In the genomic region with DNA sequence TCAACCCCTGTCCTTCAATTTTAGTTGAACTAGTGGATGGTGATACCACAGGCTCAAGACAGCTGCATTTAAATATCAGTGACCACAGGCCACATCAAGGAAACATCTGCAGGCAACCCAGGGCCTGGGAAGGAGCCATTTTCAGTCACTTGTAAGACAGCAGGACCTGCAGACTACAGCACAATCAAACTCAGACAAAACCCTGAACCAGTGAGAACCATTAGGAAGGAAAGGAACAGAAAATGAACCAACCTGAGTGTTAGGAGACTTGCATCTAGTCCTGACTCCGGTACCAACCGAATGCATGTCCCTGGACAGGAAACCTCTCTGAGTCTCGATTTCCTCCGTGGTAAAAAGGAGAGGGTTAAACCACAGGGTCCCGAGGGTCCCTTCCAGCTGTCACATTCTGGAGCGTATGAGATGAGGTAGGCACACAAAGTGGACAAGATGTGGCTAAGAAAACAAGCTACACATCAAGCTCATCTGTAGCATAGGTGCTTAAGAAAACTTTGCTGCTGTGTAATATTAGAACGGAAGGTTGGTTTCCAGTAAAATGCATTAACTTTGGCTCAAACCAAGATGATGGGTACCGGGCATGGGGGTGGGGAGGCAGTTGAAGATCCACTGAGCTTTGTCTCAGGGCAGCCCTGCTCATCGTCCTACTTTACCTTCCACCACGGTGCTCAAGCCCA, we compare ENCODE assay signal across 8 cellular contexts. TPM values are rescaled to one million over a fixed set of nuclear protein-coding genes. Genes with fewer than 3 reads are reported as not detected.
DNase-seq lines count a peak whose midpoint lies in the region; ATAC-seq, FAIRE-seq and TF ChIP-seq lines count a peak whose summit lies in the region.

No MANE protein-coding gene starts in this region.

- H3K9me2 ChIP-seq in SK-N-SH, result no peaks in the 10 kb centered on the region

- in situ Hi-C loops in astrocyte of the spinal cord (cut with HindIII; ENCODE audit: low sequenced_read_pairs) (no loop called here), transverse colon (cut with MboI; ENCODE audit: low pct_ligation_motif_present in 1 of 4, low pct_unique_long_range_greater_than_20kb in 1 of 4, low sequenced_read_pairs in 3 of 4) (loop anchor here in 1 of 4 donors (25.0 kb wide), 1 partner anchor 328 kb away; no protein-coding TSS in a partner anchor)

- H2AFZ ChIP-seq in SK-N-SH (ENCODE audit: low read depth), result peak overlapping the region; percentile 69; the same call in 1 of the 2 replicates

- H3K4me3 Mint-ChIP-seq in mesothelial cell of epicardium, result peak overlapping the region; percentile 67

- H3K79me2 ChIP-seq in SK-N-SH (ENCODE audit: insufficient read depth), result peaks cover 34% of the 10 kb centered on the region

- no peak for ATAC-seq in SK-N-SH treated with all-trans-retinoic acid at 6 μM for 48 hours
- ATAC-seq in HG02642 (IDR thresholded peaks at IDR 0.05; ENCODE audit: poor library complexity, unreplicated experiment), result peak; percentile 35

- TF ChIP-seq EP300 in SK-N-SH (IDR thresholded peaks at IDR 0.05; ENCODE audit: borderline replicate concordance in 1 of 2, low read depth in 1 of 2, low read length in 1 of 2) (no peak), transverse colon (IDR thresholded peaks at IDR 0.05; ENCODE audit: low read depth) (no peak)

- peaks cover 15 to 24% of the 10 kb centered on the region in 2 experiments; a peak in 3 of 4 replicates for H3K4me1 ChIP-seq in SK-N-SH (ENCODE audit: control insufficient read depth in 1 of 2, insufficient read depth in 2 of 2, low read depth in 1 of 2, low read length in 1 of 2)
- peaks cover 16% of the 10 kb centered on the region for H3K4me1 ChIP-seq in NT2/D1 (ENCODE audit: insufficient read depth, insufficient read length)
- peaks cover 28 to 45% (median 42%) of the 10 kb centered on the region in 4 donors for H3K4me1 ChIP-seq in transverse colon

- H3K9me3 ChIP-seq in SK-N-SH (no peaks in the 10 kb centered on the region), NT2/D1 (ENCODE audit: insufficient read depth, low read length) (no peaks in the 10 kb centered on the region), transverse colon (no peaks in the 10 kb centered on the region)

- H3K27ac Mint-ChIP-seq in mesothelial cell of epicardium, result peak overlapping the region; percentile 78

- intact Hi-C loops in transverse colon (cut with DNase I; ENCODE audit: low total_unique reads), result loop anchor here (5.0 kb wide), 1 partner anchor 153 kb away; a partner anchor contains a TSS

- POLR2A ChIA-PET in SK-N-SH (lab: Yijun Ruan, JAX), result interaction anchor here (0.6 to 1.9 kb wide), 2 partner anchors 10 to 204 kb away, joined by 3 to 8 read pairs; no protein-coding TSS in a partner anchor

- peaks cover 48% of the 10 kb centered on the region for H3K4me1 Mint-ChIP-seq in mesothelial cell of epicardium

- H3K36me3 ChIP-seq in SK-N-SH (replicated peaks in 1 of 2; ENCODE audit: control insufficient read depth in 1 of 2, insufficient read depth in 2 of 2, low read length in 1 of 2), result peaks cover 18 to 20% of the 10 kb centered on the region in 2 experiments
- peaks cover 19% of the 10 kb centered on the region for H3K36me3 ChIP-seq in NT2/D1 (ENCODE audit: insufficient read depth, insufficient read length, low read length)
- H3K36me3 ChIP-seq in transverse colon, result peaks cover 0 to 8% (median 3%) of the 10 kb centered on the region in 4 donors

- TF ChIP-seq CTCF in SK-N-SH (IDR thresholded peaks at IDR 0.05) (no peak), astrocyte of the spinal cord (IDR thresholded peaks at IDR 0.05; ENCODE audit: low read depth, low read length) (no peak), mesothelial cell of epicardium (IDR thresholded peaks at IDR 0.05; ENCODE audit: unreplicated experiment) (no peak), transverse colon (IDR thresholded peaks at IDR 0.05) (no peak), D721Med (IDR thresholded peaks at IDR 0.05; ENCODE audit: insufficient read depth, missing control alignments) (no peak)

- 82% methylated on average over 10 of the region's 10 CpGs for WGBS in SK-N-SH (ENCODE audit: low lambda C conversion rate)
- WGBS in transverse colon (ENCODE audit: low coverage in 1 of 2), 2 donors, result 15 to 18% methylated on average over 2 to 10 of the region's 10 CpGs

- no peaks in the 10 kb centered on the region for H3K27me3 ChIP-seq in SK-N-SH (ENCODE audit: insufficient read depth)
- H3K27me3 ChIP-seq in NT2/D1 (ENCODE audit: insufficient read depth, insufficient read length), result peaks cover 16% of the 10 kb centered on the region
- no peaks in the 10 kb centered on the region for H3K27me3 ChIP-seq in transverse colon

- H3K36me3 Mint-ChIP-seq in mesothelial cell of epicardium, result peaks cover 4% of the 10 kb centered on the region

- no peaks in the 10 kb centered on the region for H3K27me3 Mint-ChIP-seq in mesothelial cell of epicardium (ENCODE audit: low read depth)

- H4K20me1 ChIP-seq in SK-N-SH (ENCODE audit: insufficient read depth), result peaks cover 11% of the 10 kb centered on the region; the same call in 1 of the 2 replicates

- peaks cover 9% of the 10 kb centered on the region for H3F3A ChIP-seq in SK-N-SH (replicated peaks; ENCODE audit: insufficient read depth)

- TF ChIP-seq RAD21 in SK-N-SH (IDR thresholded peaks at IDR 0.05; ENCODE audit: low read length), result no peak

- H3K9me3 Mint-ChIP-seq in mesothelial cell of epicardium, result no peaks in the 10 kb centered on the region

- H3K27ac ChIP-seq in SK-N-SH (ENCODE audit: low read depth in 2 of 2, low read length in 1 of 2), result peak overlapping the region; percentile 94 to 98; a peak in 3 of 4 replicates
- peak overlapping the region; percentile 99 to 100 (median 100) for H3K27ac ChIP-seq in transverse colon

- peak; percentile 40 for TF ChIP-seq POLR2A in transverse colon (IDR thresholded peaks at IDR 0.05)

- CTCF ChIA-PET in SK-N-SH (lab: Yijun Ruan, JAX), result interaction anchor here (0.6 to 2.4 kb wide), 8 partner anchors 8 to 339 kb away, joined by 3 to 15 read pairs (median 4); no protein-coding TSS in a partner anchor

- H3K4me3 ChIP-seq in SK-N-SH (ENCODE audit: low read depth in 2 of 2, low read length in 1 of 2) (no peak overlapping the region), NT2/D1 (ENCODE audit: insufficient read length, low read depth) (peak overlapping the region; percentile 95), astrocyte of the spinal cord (ENCODE audit: low read depth, low read length) (no peak overlapping the region), transverse colon (peak overlapping the region in 2 of 4 donors; percentile 92 to 99)

- FAIRE-seq in D721Med (lab: Jason Lieb, UNC), result no peak

- H3K9ac ChIP-seq in SK-N-SH, result no peak overlapping the region
- H3K9ac ChIP-seq in NT2/D1 (ENCODE audit: insufficient read length, low read depth), result peak overlapping the region; percentile 99

- H3K4me2 ChIP-seq in SK-N-SH, result peak overlapping the region; percentile 99; the same call in 1 of the 2 replicates

- DNase-seq in SK-N-SH (no peak), NT2/D1 (ENCODE audit: low read depth, low spot score) (no peak), astrocyte of the spinal cord (ENCODE audit: low read depth, low spot score) (peak; percentile 34), mesothelial cell of epicardium (ENCODE audit: low spot score in 2 of 2, unreplicated experiment in 2 of 2) (no peak), transverse colon (peak; percentile 62), D721Med (ENCODE audit: insufficient read length, low spot score) (no peak)

TF ChIP-seq in SK-N-SH, 30 proteins besides CTCF, POLR2A, EP300 and RAD21:
- TF ChIP-seq SMC3 (IDR thresholded peaks at IDR 0.05; ENCODE audit: low read depth, low read length) (no peak), RCOR1 (IDR thresholded peaks at IDR 0.05; ENCODE audit: low read length) (no peak)

TF ChIP-seq in SK-N-SH treated with all-trans-retinoic acid at 6 μM for 48 hours, 23 proteins besides CTCF, POLR2A, EP300 and RAD21 (continues in another document):
- TF ChIP-seq ZC3H10 (CRISPR knock-in tag; IDR thresholded peaks at IDR 0.05), result no peak
- no peak for TF ChIP-seq PPARA (CRISPR knock-in tag; IDR thresholded peaks at IDR 0.05; ENCODE audit: borderline replicate concordance)
- no peak for TF ChIP-seq SNAI2 (CRISPR knock-in tag; IDR thresholded peaks at IDR 0.05)
- no peak for TF ChIP-seq TOX (CRISPR knock-in tag; IDR thresholded peaks at IDR 0.05; ENCODE audit: borderline replicate concordance)
- TF ChIP-seq, protein P1, sequence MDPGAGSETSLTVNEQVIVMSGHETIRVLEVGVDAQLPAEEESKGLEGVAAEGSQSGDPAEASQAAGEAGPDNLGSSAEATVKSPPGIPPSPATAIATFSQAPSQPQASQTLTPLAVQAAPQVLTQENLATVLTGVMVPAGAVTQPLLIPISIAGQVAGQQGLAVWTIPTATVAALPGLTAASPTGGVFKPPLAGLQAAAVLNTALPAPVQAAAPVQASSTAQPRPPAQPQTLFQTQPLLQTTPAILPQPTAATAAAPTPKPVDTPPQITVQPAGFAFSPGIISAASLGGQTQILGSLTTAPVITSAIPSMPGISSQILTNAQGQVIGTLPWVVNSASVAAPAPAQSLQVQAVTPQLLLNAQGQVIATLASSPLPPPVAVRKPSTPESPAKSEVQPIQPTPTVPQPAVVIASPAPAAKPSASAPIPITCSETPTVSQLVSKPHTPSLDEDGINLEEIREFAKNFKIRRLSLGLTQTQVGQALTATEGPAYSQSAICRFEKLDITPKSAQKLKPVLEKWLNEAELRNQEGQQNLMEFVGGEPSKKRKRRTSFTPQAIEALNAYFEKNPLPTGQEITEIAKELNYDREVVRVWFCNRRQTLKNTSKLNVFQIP (CRISPR knock-in tag; IDR thresholded peaks at IDR 0.05; ENCODE audit: borderline replicate concordance, low read depth), result no peak
- no peak for TF ChIP-seq BACH2 (CRISPR knock-in tag; IDR thresholded peaks at IDR 0.05; ENCODE audit: borderline replicate concordance)

RNA-seq across cellular contexts. Expression of a gene that starts 1.6 kb away (rescaled TPM):
- polyA plus RNA-seq in SK-N-SH (2012; rRNA removed), result 6.8 and 9.2 TPM in 2 replicates
- 6.9 and 8.8 TPM in 2 replicates for polyA plus RNA-seq in SK-N-SH (2012; cell fraction: cytosol; rRNA removed)
- polyA plus RNA-seq in SK-N-SH (2012; cell fraction: nucleus; rRNA removed), result 7.4 and 8.4 TPM in 2 replicates
- total RNA-seq in mesothelial cell of epicardium, result 23.6 to 28.3 TPM (median 25.0 TPM) in 3 replicates
- 10 to 100 TPM; 14.1 to 58.3 (median 54.1) TPM for total RNA-seq in transverse colon

RNA-seq across cellular contexts. Expression of a gene that starts 19.6 kb away (rescaled TPM):
- 0.41 and 0.55 TPM in 2 replicates for polyA plus RNA-seq in SK-N-SH (2012; rRNA removed)
- polyA plus RNA-seq in SK-N-SH (2012; cell fraction: cytosol; rRNA removed), result 0.37 and 0.39 TPM in 2 replicates
- polyA plus RNA-seq in SK-N-SH (2012; cell fraction: nucleus; rRNA removed), result 0.23 and 0.66 TPM in 2 replicates
- 0.53 to 1.1 TPM (median 1.0 TPM) in 3 replicates for total RNA-seq in mesothelial cell of epicardium
- not detected for total RNA-seq in transverse colon

Comparison
In these comparisons a context has a peak if more than half of its experiments do, and no peak if none do; other contexts are left out.
1. DNase-seq: peak in astrocyte of the spinal cord (single experiment) and transverse colon (single experiment); none in SK-N-SH (single experiment), NT2/D1 (single experiment), mesothelial cell of epicardium (0 of 2) and D721Med (single experiment).